ENCODE assay signal across 26 cellular contexts in the genomic region with DNA sequence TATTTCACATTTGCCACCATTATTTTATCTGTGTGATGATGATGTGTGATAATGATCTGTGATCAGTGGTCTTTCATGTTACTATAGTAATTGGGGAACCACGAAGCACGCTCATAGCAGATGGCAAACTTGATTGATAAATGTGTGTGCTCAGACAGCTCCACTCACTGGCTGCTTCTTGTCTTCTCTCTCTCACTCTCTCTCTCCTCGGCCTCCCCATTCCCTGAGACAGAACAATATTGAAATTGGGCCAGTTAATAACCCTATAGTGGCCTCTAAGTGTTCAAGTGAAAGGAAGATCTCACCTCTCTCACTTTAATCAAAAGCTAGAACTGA.
DNase-seq lines count a peak whose midpoint lies in the region; ATAC-seq, FAIRE-seq and TF ChIP-seq lines count a peak whose summit lies in the region.
"Had no signal": no experiment of that assay in that cellular context is flagged by ENCODE, and none has a peak within 500 bp of the region (broad histone marks: within the 10 kb centered on the region; RNA-seq: fewer than 3 reads in every experiment).

No MANE protein-coding gene starts in this region.

- H3K9ac ChIP-seq in H9 (ENCODE audit: extremely low read depth, insufficient read length, low read length) (no peak overlapping the region), H1 (replicated peaks in 1 of 4; ENCODE audit: extremely low read depth in 1 of 4, low read depth in 3 of 4, low read length in 3 of 4) (no peak overlapping the region)

- H4K8ac ChIP-seq in H9 (replicated peaks; ENCODE audit: insufficient read length, low read depth, low read length) (no peak overlapping the region), H1 (ENCODE audit: extremely low read depth, insufficient read depth, low read length) (no peak overlapping the region)

- peaks cover 16% of the 10 kb centered on the region for H3K27me3 Mint-ChIP-seq in H9 (ENCODE audit: low read depth)
- peaks cover 4% of the 10 kb centered on the region for H3K27me3 Mint-ChIP-seq in memory B cell
- peaks cover 23 to 45% of the 10 kb centered on the region in 2 donors for H3K27me3 Mint-ChIP-seq in natural killer cell treated with Interleukin-12 subunit alpha and Interleukin-12 subunit beta and Interleukin-15 and Interleukin-18, amount 100 ng/mL, for 72 hours
- H3K27me3 Mint-ChIP-seq: activated naive CD4-positive, alpha-beta T cell treated with anti-CD3 and anti-CD28 coated beads, Interleukin-2, amount 50 U/mL, for 24 hours had no signal

- H3K79me2 ChIP-seq in H9 (ENCODE audit: insufficient read depth, low read length) (no peaks in the 10 kb centered on the region), H1 (ENCODE audit: control insufficient read depth in 1 of 2, insufficient read depth in 2 of 2, low read length in 2 of 2) (no peaks in the 10 kb centered on the region)

- H3K4me1 Mint-ChIP-seq in H9 (peaks cover 3 to 4% of the 10 kb centered on the region in 2 experiments), memory B cell (no peaks in the 10 kb centered on the region)
- H3K4me1 Mint-ChIP-seq in natural killer cell treated with Interleukin-12 subunit alpha and Interleukin-12 subunit beta and Interleukin-15 and Interleukin-18, amount 100 ng/mL, for 72 hours (ENCODE audit: low read depth in 2 of 2) = no peaks in the 10 kb centered on the region

- no peak for TF ChIP-seq POLR2A in H1 (IDR thresholded peaks at IDR 0.05; ENCODE audit: control extremely low read depth in 1 of 2, low read depth in 2 of 2, low read length in 2 of 2)

- no peaks in the 10 kb centered on the region for H3K23me2 ChIP-seq in H9 (ENCODE audit: insufficient read length, low read depth, low read length, poor library complexity, severe bottlenecking)
- no peaks in the 10 kb centered on the region for H3K23me2 ChIP-seq in H1 (ENCODE audit: low read depth, low read length)

- H3K56ac ChIP-seq in H9 (ENCODE audit: insufficient read length, low read depth, low read length) (no peak overlapping the region), H1 (replicated peaks; ENCODE audit: insufficient read length, low read depth, low read length) (no peak overlapping the region)

- H4K5ac ChIP-seq in H9 (ENCODE audit: insufficient read length, low read depth, low read length) (no peak overlapping the region), H1 (ENCODE audit: insufficient read length, low read depth, low read length) (peak overlapping the region; percentile 70)

- H3K4me1 ChIP-seq in A673 (ENCODE audit: insufficient read depth, low read length, poor library complexity, severe bottlenecking) (no peaks in the 10 kb centered on the region), H9 (ENCODE audit: insufficient read depth, low read length) (no peaks in the 10 kb centered on the region), H1 (replicated peaks in 1 of 4; ENCODE audit: control insufficient read depth in 3 of 4, insufficient read depth in 4 of 4, low read length in 3 of 4) (peaks cover 0 to 4% (median 0%) of the 10 kb centered on the region in 4 experiments; a peak in 1 of 7 replicates)
- H3K4me1 ChIP-seq: BE2C, psoas muscle, SJSA1 had no signal

- no peak overlapping the region for H2BK15ac ChIP-seq in H9 (ENCODE audit: low read depth, low read length)
- H2BK15ac ChIP-seq in H1 (ENCODE audit: low read length) = no peak overlapping the region

- H2AK5ac ChIP-seq in H9 (ENCODE audit: insufficient read length, low read length) (no peak overlapping the region), H1 (ENCODE audit: low read depth, low read length) (no peak overlapping the region)

- H2BK12ac ChIP-seq in H9 (ENCODE audit: insufficient read length, low read depth, low read length) (no peak overlapping the region), H1 (ENCODE audit: low read depth, low read length) (no peak overlapping the region)

- peak overlapping the region; percentile 6 for H3K4me2 ChIP-seq in H9 (ENCODE audit: insufficient read depth, insufficient read length, low read length)
- no peak overlapping the region; a peak in 1 of 4 replicates for H3K4me2 ChIP-seq in H1 (ENCODE audit: insufficient read depth in 1 of 2, low read depth in 2 of 2, low read length in 2 of 2)
- H3K4me2 ChIP-seq: A549 had no signal

- CTCF ChIA-PET in A673 (lab: Charles Lee) (no interaction called here), H1 (lab: Charles Lee; ENCODE audit: partially characterized antibody) (interaction anchor here (0.7 to 3.8 kb wide), 44 partner anchors 9 to 1076 kb away, joined by 3 to 41 read pairs (median 5); no protein-coding TSS in a partner anchor)

- H2BK5ac ChIP-seq in H9 (ENCODE audit: insufficient read length, low read length) = no peak overlapping the region
- H2BK5ac ChIP-seq in H1 (ENCODE audit: low read depth, low read length) = no peak overlapping the region

- H3K36me3 Mint-ChIP-seq in H9 (ENCODE audit: insufficient read depth in 1 of 3, low read depth in 3 of 3) (peaks cover 0 to 12% (median 5%) of the 10 kb centered on the region in 3 experiments; a peak in 3 of 7 replicates), memory B cell (peaks cover 2% of the 10 kb centered on the region)
- no peaks in the 10 kb centered on the region for H3K36me3 Mint-ChIP-seq in natural killer cell treated with Interleukin-12 subunit alpha and Interleukin-12 subunit beta and Interleukin-15 and Interleukin-18, amount 100 ng/mL, for 72 hours
- H3K36me3 Mint-ChIP-seq: activated naive CD4-positive, alpha-beta T cell treated with anti-CD3 and anti-CD28 coated beads, Interleukin-2, amount 50 U/mL, for 24 hours had no signal

- no peak for DNase-seq in A673 (ENCODE audit: low spot score)
- DNase-seq in H9 = no peak
- DNase-seq in H1 (ENCODE audit: low read depth in 1 of 2, low spot score in 2 of 2) = no peak
- no peak for DNase-seq in memory B cell (ENCODE audit: low spot score in 2 of 2)
- DNase-seq in GM13976 (ENCODE audit: low spot score) = no peak
- no peak for DNase-seq in natural killer cell treated with Interleukin-12 subunit alpha and Interleukin-12 subunit beta and Interleukin-15 and Interleukin-18, amount 100 ng/mL, for 72 hours (ENCODE audit: low spot score)
- no peak for DNase-seq in GOT3 (lab: John Stamatoyannopoulos, UW)
- DNase-seq in dorsolateral prefrontal cortex = no peak
- DNase-seq: activated CD4-positive, CD25-positive, alpha-beta regulatory T cell; anterior cingulate cortex; BE2C; COR-L47; DMS79 treated with DMSO at 0.1 percent for 48 hours; effector CD8-positive, alpha-beta T cell; GF-D8; NCI-H2029 treated with DMSO at 0.1 percent for 48 hours; NCI-H2227 treated with DMSO at 0.1 percent for 48 hours; NCI-H774 had no signal

- TF ChIP-seq EP300 in H1 (IDR thresholded peaks at IDR 0.05; ENCODE audit: borderline replicate concordance in 1 of 2, low read depth in 2 of 2, low read length in 2 of 2) = no peak

- no peak overlapping the region for H3T11ph ChIP-seq in H9 (ENCODE audit: low read length)

- H3K27ac Mint-ChIP-seq in H9 (no peak overlapping the region), memory B cell (no peak overlapping the region)
- no peak overlapping the region for H3K27ac Mint-ChIP-seq in natural killer cell treated with Interleukin-12 subunit alpha and Interleukin-12 subunit beta and Interleukin-15 and Interleukin-18, amount 100 ng/mL, for 72 hours
- H3K27ac Mint-ChIP-seq: activated naive CD4-positive, alpha-beta T cell treated with anti-CD3 and anti-CD28 coated beads, Interleukin-2, amount 50 U/mL, for 24 hours had no signal

- ATAC-seq in memory B cell (ENCODE audit: low read depth) = no peak
- no peak for ATAC-seq in natural killer cell treated with Interleukin-12 subunit alpha and Interleukin-12 subunit beta and Interleukin-15 and Interleukin-18, amount 100 ng/mL, for 72 hours
- ATAC-seq: A549 had no signal

- H3K27ac ChIP-seq in A673 (ENCODE audit: low read depth, low read length, poor library complexity, severe bottlenecking) = no peak overlapping the region
- no peak overlapping the region for H3K27ac ChIP-seq in H9 (ENCODE audit: insufficient read length, low read depth, low read length)
- H3K27ac ChIP-seq in H1 (ENCODE audit: low read depth, low read length) = no peak overlapping the region
- no peak overlapping the region for H3K27ac ChIP-seq in dorsolateral prefrontal cortex
- H3K27ac ChIP-seq: heart left ventricle, neutrophil, psoas muscle, SJSA1, upper lobe of left lung had no signal

- H3K9me3 Mint-ChIP-seq in H9 (peaks cover 8% of the 10 kb centered on the region in 2 experiments), memory B cell (peaks cover 7% of the 10 kb centered on the region)
- H3K9me3 Mint-ChIP-seq in natural killer cell treated with Interleukin-12 subunit alpha and Interleukin-12 subunit beta and Interleukin-15 and Interleukin-18, amount 100 ng/mL, for 72 hours = no peaks in the 10 kb centered on the region
- H3K9me3 Mint-ChIP-seq: activated naive CD4-positive, alpha-beta T cell treated with anti-CD3 and anti-CD28 coated beads, Interleukin-2, amount 50 U/mL, for 24 hours had no signal

- no peak for FAIRE-seq in H1 (lab: Jason Lieb, UNC)
- FAIRE-seq: A549, GM18507 had no signal

- TF ChIP-seq RAD21 in H1 (IDR thresholded peaks at IDR 0.05 in 1 of 2, conservative IDR thresholded peaks at IDR 0.05 in 1 of 2; ENCODE audit: low read depth in 2 of 2, low read length in 2 of 2) = no peak

- H3K9me3 ChIP-seq in A673 (ENCODE audit: low read depth, low read length, poor library complexity, severe bottlenecking) (no peaks in the 10 kb centered on the region), H9 (ENCODE audit: control insufficient read depth, low read depth, low read length) (no peaks in the 10 kb centered on the region), H1 (ENCODE audit: insufficient read depth in 2 of 2, low read depth in 1 of 2, low read length in 1 of 2) (no peaks in the 10 kb centered on the region)
- H3K9me3 ChIP-seq: A549, BE2C, neutrophil, psoas muscle, SJSA1, upper lobe of left lung had no signal

- H4K20me1 ChIP-seq in H9 (ENCODE audit: control insufficient read depth, insufficient read depth, insufficient read length) (no peaks in the 10 kb centered on the region), H1 (replicated peaks in 1 of 2; ENCODE audit: control insufficient read depth in 1 of 2, insufficient read depth in 2 of 2, low read length in 2 of 2) (no peaks in the 10 kb centered on the region)

- BruUV-seq in A673 (replicated peaks; lab: Mats Ljungman, UMichigan) = no TSS peak

- H3K79me1 ChIP-seq in H9 (ENCODE audit: insufficient read depth, low read depth, low read length, poor library complexity, severe bottlenecking) (no peaks in the 10 kb centered on the region), H1 (ENCODE audit: low read depth, low read length) (no peaks in the 10 kb centered on the region)

- H3K23ac ChIP-seq in H9 (ENCODE audit: insufficient read length, low read depth, low read length) (no peak overlapping the region), H1 (ENCODE audit: insufficient read length) (no peak overlapping the region)

- H3K18ac ChIP-seq in H9 (ENCODE audit: insufficient read length, low read depth, low read length) (no peak overlapping the region), H1 (ENCODE audit: extremely low read depth, low read length) (no peak overlapping the region)

- no peak overlapping the region for H3K4ac ChIP-seq in H9 (ENCODE audit: low read depth, low read length)
- H3K4ac ChIP-seq in H1 (replicated peaks; ENCODE audit: insufficient read length, low read depth, low read length) = no peak overlapping the region

- peak overlapping the region; percentile 90 for H2AFZ ChIP-seq in H9 (ENCODE audit: low read length)
- H2AFZ ChIP-seq in H1 (ENCODE audit: low read length) = peak overlapping the region; percentile 98

- no peak overlapping the region for H3K14ac ChIP-seq in H9 (ENCODE audit: insufficient read depth, low read length)
- H3K14ac ChIP-seq in H1 (ENCODE audit: insufficient read length) = no peak overlapping the region

- intact Hi-C loops in A673 (cut with micrococcal nuclease; ENCODE audit: unreplicated experiment) = no loop called here
- intact Hi-C loops in dorsolateral prefrontal cortex (cut with DNase I) = no loop called here

- TF ChIP-seq CTCF in A673 (conservative IDR thresholded peaks at IDR 0.05; ENCODE audit: low read depth, low read length) = 0 out of 2 replicates have a peak, but pooled peaks have one; percentile 1
- peak; percentile 36; the same call in 1 of the 3 replicates for TF ChIP-seq CTCF in H9 (conservative IDR thresholded peaks at IDR 0.05)
- TF ChIP-seq CTCF in H1 (IDR thresholded peaks at IDR 0.05; ENCODE audit: control extremely low read depth in 1 of 3, insufficient read depth in 1 of 3, low read depth in 1 of 3, low read length in 3 of 3) = no peak
- TF ChIP-seq CTCF in GM13976 (IDR thresholded peaks at IDR 0.05; ENCODE audit: borderline replicate concordance, control extremely low read depth, extremely low read depth, insufficient read depth, missing control alignments) = no peak
- peak in 3 of 56 donors; percentile 0 for TF ChIP-seq CTCF in dorsolateral prefrontal cortex (IDR thresholded peaks at IDR 0.05 in 54 of 56, conservative IDR thresholded peaks at IDR 0.05 in 2 of 56; ENCODE audit: low read depth in 1 of 56, partially characterized antibody in 56 of 56)

- no CpG with 5 or more reads among the region's 3 CpGs for WGBS in H9 (ENCODE audit: extremely low coverage, insufficient read length, low lambda C conversion rate)
- 38% methylated on average over 3 of the region's 3 CpGs; no CpG with 5 or more reads in 1 of the 2 experiments for WGBS in H1 (ENCODE audit: extremely low coverage in 1 of 2, insufficient coverage in 1 of 2, insufficient read length in 1 of 2, insufficient replicate concordance in 2 of 2, low coverage in 1 of 2, low lambda C conversion rate in 2 of 2, missing lambda C conversion rate in 1 of 2), 2 experiments

- H2BK20ac ChIP-seq in H9 (ENCODE audit: low read depth, low read length, poor library complexity, severe bottlenecking) (no peak overlapping the region), H1 (ENCODE audit: low read length) (no peak overlapping the region; the same call in 1 of the 2 replicates)

- H4K91ac ChIP-seq in H9 (ENCODE audit: insufficient read length, low read depth, low read length) (no peak overlapping the region), H1 (replicated peaks; ENCODE audit: insufficient read length, low read length) (no peak overlapping the region)

- POLR2A ChIA-PET in A673 (lab: Charles Lee; ENCODE audit: low non-redundant PET) (interaction anchor here (0.6 kb wide), 1 partner anchor 1495 kb away, joined by 12 read pairs; no protein-coding TSS in a partner anchor), H1 (lab: Charles Lee; ENCODE audit: partially characterized antibody) (interaction anchor here (0.8 to 1.2 kb wide), 2 partner anchors 85 to 120 kb away, joined by 3 read pairs; no protein-coding TSS in a partner anchor)

- H3K27me3 ChIP-seq in A673 (replicated peaks; ENCODE audit: insufficient read depth, low read depth, low read length, poor library complexity) (no peaks in the 10 kb centered on the region), H9 (ENCODE audit: insufficient read depth, low read length) (no peaks in the 10 kb centered on the region), H1 (replicated peaks in 1 of 4; ENCODE audit: control insufficient read depth in 3 of 4, extremely low read depth in 1 of 4, insufficient read depth in 3 of 4, low read length in 3 of 4) (peaks cover 0 to 4% (median 2%) of the 10 kb centered on the region in 4 experiments; a peak in 2 of 7 replicates), dorsolateral prefrontal cortex (no peaks in the 10 kb centered on the region)
- H3K27me3 ChIP-seq: BE2C, heart left ventricle, SJSA1, upper lobe of left lung had no signal

- in situ Hi-C loops in GM13976 (cut with MboI; ENCODE audit: low sequenced_read_pairs, unreplicated experiment) = no loop called here

- H2BK120ac ChIP-seq in H9 (ENCODE audit: low read depth, low read length, poor library complexity, severe bottlenecking) (no peak overlapping the region), H1 (replicated peaks; ENCODE audit: low read depth, low read length) (no peak overlapping the region)

- H3K4me3 ChIP-seq in A673 (ENCODE audit: low read depth, low read length, poor library complexity, severe bottlenecking) = no peak overlapping the region
- H3K4me3 ChIP-seq in H1 (ENCODE audit: extremely low read depth in 1 of 4, insufficient read depth in 2 of 4, low read depth in 3 of 4, low read length in 4 of 4) = no peak overlapping the region
- H3K4me3 ChIP-seq in dorsolateral prefrontal cortex = no peak overlapping the region
- H3K4me3 ChIP-seq: A549, SJSA1 had no signal

- H3K36me3 ChIP-seq in A673 (ENCODE audit: insufficient read depth, low read length, poor library complexity, severe bottlenecking) (no peaks in the 10 kb centered on the region), H1 (ENCODE audit: control insufficient read depth in 2 of 4, insufficient read depth in 4 of 4, low read length in 3 of 4) (no peaks in the 10 kb centered on the region)
- H3K36me3 ChIP-seq: BE2C, heart left ventricle, neutrophil, SJSA1, upper lobe of left lung had no signal

- H3K4me3 Mint-ChIP-seq in H9 (no peak overlapping the region), memory B cell (peak overlapping the region; percentile 18)
- no peak overlapping the region for H3K4me3 Mint-ChIP-seq in natural killer cell treated with Interleukin-12 subunit alpha and Interleukin-12 subunit beta and Interleukin-15 and Interleukin-18, amount 100 ng/mL, for 72 hours
- H3K4me3 Mint-ChIP-seq: activated naive CD4-positive, alpha-beta T cell treated with anti-CD3 and anti-CD28 coated beads, Interleukin-2, amount 50 U/mL, for 24 hours had no signal

Comparison
In these comparisons a context has a peak if more than half of its experiments do, and no peak if none do; other contexts are left out.
1. CTCF ChIP-seq: peak in A673 (single experiment) and H9 (single experiment); none in H1 (0 of 3) and GM13976 (single experiment).